ENCODE assay signal across 1 cellular context in genomic region chr22:28299760-28300159, GRCh38.
TF ChIP-seq lines count a peak whose summit lies in the region.

No MANE protein-coding gene starts in this region.

TF ChIP-seq in WTC11, 78 proteins besides CTCF, POLR2A, EP300 and RAD21 (continued from another document):
- TF ChIP-seq E2F1 (CRISPR knock-in tag; IDR thresholded peaks at IDR 0.05) (no peak), KAT7 (CRISPR knock-in tag; IDR thresholded peaks at IDR 0.05; ENCODE audit: borderline replicate concordance) (no peak), OVOL2 (CRISPR knock-in tag; IDR thresholded peaks at IDR 0.05; ENCODE audit: borderline replicate concordance) (no peak), ZNF532 (CRISPR knock-in tag; IDR thresholded peaks at IDR 0.05; ENCODE audit: borderline replicate concordance) (no peak), ZNF121 (CRISPR knock-in tag; IDR thresholded peaks at IDR 0.05) (no peak), TCF7 (CRISPR knock-in tag; IDR thresholded peaks at IDR 0.05; ENCODE audit: low read depth) (no peak), HMGXB4 (CRISPR knock-in tag; IDR thresholded peaks at IDR 0.05) (no peak), FOXK1 (CRISPR knock-in tag; IDR thresholded peaks at IDR 0.05) (no peak), CREM (CRISPR knock-in tag; IDR thresholded peaks at IDR 0.05) (no peak), JAZF1 (CRISPR knock-in tag; IDR thresholded peaks at IDR 0.05) (no peak), ZNF512 (CRISPR knock-in tag; IDR thresholded peaks at IDR 0.05; ENCODE audit: borderline replicate concordance) (no peak), NR2C2 (CRISPR knock-in tag; IDR thresholded peaks at IDR 0.05) (no peak), GTF2I (CRISPR knock-in tag; conservative IDR thresholded peaks at IDR 0.05) (no peak), PRDM15 (CRISPR knock-in tag; IDR thresholded peaks at IDR 0.05) (no peak)
